ENCODE assay signal across 12 cellular contexts in the genomic region with DNA sequence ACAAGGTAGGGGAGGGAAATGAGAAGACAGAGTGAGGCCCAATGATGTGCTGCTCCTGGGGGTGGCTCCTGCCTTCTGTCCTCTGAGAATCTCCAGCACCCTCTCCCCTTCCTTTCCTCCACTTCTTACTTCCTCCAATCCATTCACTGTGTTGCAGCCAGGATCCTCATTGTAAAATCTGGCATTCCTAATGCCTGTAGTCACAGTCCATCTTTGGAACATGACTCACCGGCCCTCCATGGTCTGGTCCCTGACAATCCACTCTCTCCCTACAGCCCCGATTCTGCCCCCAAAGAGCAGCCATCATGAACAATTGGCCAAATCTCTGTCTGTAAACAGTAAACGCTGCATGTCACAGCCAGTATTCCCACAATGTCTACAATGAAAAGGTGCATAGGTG.
A peak's percentile ranks its signal among the peaks of the same experiment; 100 is the strongest.
DNase-seq lines count a peak whose midpoint lies in the region; ATAC-seq, FAIRE-seq and TF ChIP-seq lines count a peak whose summit lies in the region.
"Had no signal": no experiment of that assay in that cellular context is flagged by ENCODE, and none has a peak within 500 bp of the region (broad histone marks: within the 10 kb centered on the region; RNA-seq: fewer than 3 reads in every experiment).

No MANE protein-coding gene starts in this region.

- DNase-seq in HepG2 (ENCODE audit: low spot score): no peak
- DNase-seq in right lobe of liver: no peak
- DNase-seq in amniotic epithelial cell (ENCODE audit: low read depth): peak; percentile 85
- peak; percentile 64 for DNase-seq in hepatocyte (ENCODE audit: low spot score)
- no peak for DNase-seq in NCI-H345 (lab: John Stamatoyannopoulos, UW)
- DNase-seq in NCI-H226: no peak
- DNase-seq in NCI-H146 treated with DMSO at 0.1 percent for 48 hours (lab: John Stamatoyannopoulos, UW; ENCODE audit: unreplicated experiment): no peak
- DNase-seq in HAP-1 (ENCODE audit: low spot score in 2 of 2): no peak
- DNase-seq: activated CD4-positive, alpha-beta T cell treated with anti-CD3 and anti-CD28 coated beads for 4 hours; activated naive CD8-positive, alpha-beta T cell treated with anti-CD3 and anti-CD28 coated beads, Interleukin-2, amount 50 U/mL, for 24 hours; glutamatergic neuron; NCI-H1105 treated with DMSO at 0.1 percent for 48 hours had no signal

- TF ChIP-seq EP300 in HepG2 (IDR thresholded peaks at IDR 0.05; ENCODE audit: low read depth in 2 of 2, low read length in 2 of 2): no peak
- no peak for TF ChIP-seq EP300 in HepG2 (CRISPR knock-in tag; IDR thresholded peaks at IDR 0.05; ENCODE audit: borderline replicate concordance)

- H3K36me3 ChIP-seq in HepG2 (replicated peaks in 1 of 2; ENCODE audit: control insufficient read depth in 1 of 2, insufficient read depth in 2 of 2, low read length in 2 of 2) (no peaks in the 10 kb centered on the region), right lobe of liver (no peaks in the 10 kb centered on the region), hepatocyte (replicated peaks; ENCODE audit: insufficient read depth, low read depth) (no peaks in the 10 kb centered on the region), HAP-1 (replicated peaks) (no peaks in the 10 kb centered on the region)

- FAIRE-seq in HepG2 (lab: Jason Lieb, UNC): no peak

- H3K27me3 ChIP-seq in HepG2 (ENCODE audit: control insufficient read depth in 1 of 2, insufficient read depth in 2 of 2, low read length in 2 of 2) (no peaks in the 10 kb centered on the region), right lobe of liver (no peaks in the 10 kb centered on the region), hepatocyte (no peaks in the 10 kb centered on the region), HAP-1 (ENCODE audit: low read depth) (no peaks in the 10 kb centered on the region)

- H4K20me1 ChIP-seq in HepG2 (ENCODE audit: insufficient read depth, low read length): no peaks in the 10 kb centered on the region
- no peaks in the 10 kb centered on the region for H4K20me1 ChIP-seq in hepatocyte (ENCODE audit: insufficient read depth, poor library complexity, severe bottlenecking)

- CTCF ChIA-PET in HepG2 (lab: Yijun Ruan, JAX; ENCODE audit: low intra/inter-chr PET ratio, low total read pairs): no interaction called here

- H3K79me2 ChIP-seq in HepG2 (ENCODE audit: insufficient read depth, low read length) (no peaks in the 10 kb centered on the region), hepatocyte (no peaks in the 10 kb centered on the region)

- no peak overlapping the region for H3K9ac ChIP-seq in HepG2 (ENCODE audit: insufficient read depth, low read depth, low read length)

- no peak for TF ChIP-seq RAD21 in HepG2 (CRISPR knock-in tag; IDR thresholded peaks at IDR 0.05)

- TF ChIP-seq CTCF in HepG2 (CRISPR knock-in tag; IDR thresholded peaks at IDR 0.05): no peak
- no peak for TF ChIP-seq CTCF in right lobe of liver (IDR thresholded peaks at IDR 0.05)
- no peak for TF ChIP-seq CTCF in hepatocyte (IDR thresholded peaks at IDR 0.05; ENCODE audit: poor library complexity)

- peak; percentile 42; the same call in 1 of the 3 replicates for ATAC-seq in HepG2
- no peak for ATAC-seq in right lobe of liver
- ATAC-seq: activated naive CD8-positive, alpha-beta T cell treated with anti-CD3 and anti-CD28 coated beads, Interleukin-2, amount 50 U/mL, for 24 hours had no signal

- no peaks in the 10 kb centered on the region for H3K4me1 ChIP-seq in HepG2 (ENCODE audit: insufficient read depth, low read length)
- no peaks in the 10 kb centered on the region for H3K4me1 ChIP-seq in right lobe of liver
- H3K4me1 ChIP-seq in hepatocyte (ENCODE audit: insufficient read depth): no peaks in the 10 kb centered on the region
- H3K4me1 ChIP-seq in HAP-1: no peaks in the 10 kb centered on the region

- WGBS in HepG2 (ENCODE audit: low lambda C conversion rate): 0% methylated on average over 3 of the region's 3 CpGs
- 68% methylated on average over 3 of the region's 3 CpGs for WGBS in right lobe of liver (ENCODE audit: insufficient coverage, low coverage, low lambda C conversion rate, missing lambda C conversion rate)
- WGBS in hepatocyte (ENCODE audit: low lambda C conversion rate, missing lambda C conversion rate): 29% methylated on average over 3 of the region's 3 CpGs

- H3K9me3 ChIP-seq in HepG2 (ENCODE audit: low read length): no peaks in the 10 kb centered on the region
- H3K9me3 ChIP-seq in right lobe of liver: no peaks in the 10 kb centered on the region
- no peaks in the 10 kb centered on the region for H3K9me3 ChIP-seq in hepatocyte (ENCODE audit: low read depth)
- no peaks in the 10 kb centered on the region for H3K9me3 ChIP-seq in HAP-1

- in situ Hi-C loops in HepG2 (cut with HindIII; ENCODE audit: extremely low pct_ligation_motif_present, low pct_unique_long_range_greater_than_20kb): no loop called here
- in situ Hi-C loops in HAP-1 (cut with MboI; ENCODE audit: low sequenced_read_pairs): no loop called here

- H3K9me2 ChIP-seq in hepatocyte (replicated peaks; ENCODE audit: insufficient read depth): no peaks in the 10 kb centered on the region

- H3K27ac ChIP-seq in HepG2 (ENCODE audit: extremely low read length, insufficient read depth, low read length) (no peak overlapping the region), right lobe of liver (no peak overlapping the region), hepatocyte (no peak overlapping the region)

- H3K4me3 ChIP-seq in HepG2 (replicated peaks in 1 of 3; ENCODE audit: insufficient read depth in 1 of 3, low read depth in 2 of 3, low read length in 3 of 3) (no peak overlapping the region), right lobe of liver (no peak overlapping the region), hepatocyte (no peak overlapping the region), HAP-1 (no peak overlapping the region)

- H2AFZ ChIP-seq in HepG2 (ENCODE audit: low read length) (no peak overlapping the region), hepatocyte (no peak overlapping the region)

- BruUV-seq in HepG2 (replicated peaks; lab: Mats Ljungman, UMichigan): no TSS peak

- POLR2A ChIA-PET in HepG2 (lab: Yijun Ruan, JAX): no interaction called here

- no peak overlapping the region for H3K4me2 ChIP-seq in HepG2 (ENCODE audit: low read depth, low read length)
- no peak overlapping the region for H3K4me2 ChIP-seq in hepatocyte

- no peak for TF ChIP-seq POLR2A in HepG2 (IDR thresholded peaks at IDR 0.05; ENCODE audit: insufficient read depth in 1 of 2, low read depth in 2 of 2, low read length in 2 of 2)
- no peak for TF ChIP-seq POLR2A in right lobe of liver (IDR thresholded peaks at IDR 0.05)

- intact Hi-C loops in HepG2 (cut with micrococcal nuclease; ENCODE audit: unreplicated experiment) (no loop called here), right lobe of liver (cut with DNase I) (no loop called here)

TF ChIP-seq in HepG2, 621 proteins besides CTCF, POLR2A, EP300 and RAD21:
- TF ChIP-seq ZBTB8A (CRISPR knock-in tag; IDR thresholded peaks at IDR 0.05; ENCODE audit: borderline replicate concordance, low read depth) (no peak), FOSL2 (CRISPR knock-in tag; IDR thresholded peaks at IDR 0.05) (peak; percentile 59)

Comparison
In these comparisons a context has a peak if more than half of its experiments do, and no peak if none do; other contexts are left out.
1. DNase-seq: peak in amniotic epithelial cell (single experiment) and hepatocyte (single experiment); none in HepG2 (single experiment), right lobe of liver (0 of 3), NCI-H345 (single experiment), NCI-H226 (single experiment), NCI-H146 treated with DMSO at 0.1 percent for 48 hours (single experiment) and HAP-1 (0 of 2).